23 cellular contexts compared by ENCODE assay signal in genomic region chr11:125092669-125093068, GRCh38.
"Had no signal": no experiment of that assay in that cellular context is flagged by ENCODE, and none has a peak within 500 bp of the region (broad histone marks: within the 10 kb centered on the region; RNA-seq: fewer than 3 reads in every experiment).

No MANE protein-coding gene starts in this region.

- H3K4me3 ChIP-seq: body of pancreas, gastrocnemius medialis, mucosa of descending colon, ovary, psoas muscle, suprapubic skin, tibial nerve had no signal

- H3K4me1 Mint-ChIP-seq: activated naive CD8-positive, alpha-beta T cell treated with anti-CD3 and anti-CD28 coated beads, Interleukin-2, amount 50 U/mL, for 24 hours; memory B cell had no signal

- H3K27me3 ChIP-seq: body of pancreas, gastrocnemius medialis, ovary, suprapubic skin, tibial nerve had no signal

- H3K27ac ChIP-seq: body of pancreas, gastrocnemius medialis, psoas muscle, suprapubic skin, tibial nerve had no signal

- DNase-seq: activated CD4-positive, alpha-beta T cell treated with anti-CD3 and anti-CD28 coated beads for 4 hours; activated CD4-positive, alpha-beta T cell treated with anti-CD3 and anti-CD28 coated beads, Interleukin-2, amount 50 U/mL, for 48 hours; activated CD4-positive, CD25-positive, alpha-beta regulatory T cell; activated effector memory CD4-positive, alpha-beta T cell treated with Interleukin-2 at 50 U/mL for 16 hours; activated naive CD4-positive, alpha-beta T cell treated with anti-CD3 and anti-CD28 coated beads for 36 hours; activated naive CD8-positive, alpha-beta T cell treated with anti-CD3 and anti-CD28 coated beads, Interleukin-2, amount 50 U/mL, for 24 hours; body of pancreas; dermis blood vessel endothelial cell; effector memory CD4-positive, alpha-beta T cell; gastrocnemius medialis; left colon; mucosa of descending colon; psoas muscle; right cardiac atrium; stimulated activated CD4-positive, alpha-beta T cell treated with anti-CD3 and anti-CD28 coated beads, Interleukin-12 subunit alpha, Interleukin-12 subunit beta, amount 100 ng/mL, for 4 hours; stimulated activated CD4-positive, alpha-beta T cell treated with anti-CD3 and anti-CD28 coated beads, Interleukin-4, amount 100 ng/mL, for 4 hours; stimulated activated naive CD8-positive, alpha-beta T cell treated with anti-CD3 and anti-CD28 coated beads, Interleukin-15, amount 100 ng/mL, for 72 hours; SW 1271; T-helper 17 cell had no signal

- H3K4me3 Mint-ChIP-seq: activated naive CD4-positive, alpha-beta T cell treated with anti-CD3 and anti-CD28 coated beads for 36 hours; activated naive CD8-positive, alpha-beta T cell treated with anti-CD3 and anti-CD28 coated beads, Interleukin-2, amount 50 U/mL, for 24 hours; memory B cell; stimulated activated naive CD8-positive, alpha-beta T cell treated with anti-CD3 and anti-CD28 coated beads, Interleukin-15, amount 100 ng/mL, for 72 hours; T-helper 17 cell had no signal

- H3K9me3 ChIP-seq: body of pancreas, gastrocnemius medialis, mucosa of descending colon, ovary, psoas muscle, suprapubic skin, tibial nerve had no signal

- H3K36me3 ChIP-seq: ovary had no signal

- H3K27ac Mint-ChIP-seq: activated naive CD4-positive, alpha-beta T cell treated with anti-CD3 and anti-CD28 coated beads for 36 hours; activated naive CD8-positive, alpha-beta T cell treated with anti-CD3 and anti-CD28 coated beads, Interleukin-2, amount 50 U/mL, for 24 hours; memory B cell; T-helper 17 cell had no signal

- H3K4me1 ChIP-seq: body of pancreas had no signal

- ATAC-seq: activated naive CD8-positive, alpha-beta T cell treated with anti-CD3 and anti-CD28 coated beads, Interleukin-2, amount 50 U/mL, for 24 hours; body of pancreas; gastrocnemius medialis; left colon; mucosa of descending colon; stimulated activated naive CD8-positive, alpha-beta T cell treated with anti-CD3 and anti-CD28 coated beads, Interleukin-15, amount 100 ng/mL, for 72 hours; T-helper 17 cell had no signal

- H3K9me3 Mint-ChIP-seq: activated naive CD4-positive, alpha-beta T cell treated with anti-CD3 and anti-CD28 coated beads for 36 hours; activated naive CD8-positive, alpha-beta T cell treated with anti-CD3 and anti-CD28 coated beads, Interleukin-2, amount 50 U/mL, for 24 hours; memory B cell; stimulated activated naive CD8-positive, alpha-beta T cell treated with anti-CD3 and anti-CD28 coated beads, Interleukin-15, amount 100 ng/mL, for 72 hours had no signal

- H3K27me3 Mint-ChIP-seq: activated naive CD8-positive, alpha-beta T cell treated with anti-CD3 and anti-CD28 coated beads, Interleukin-2, amount 50 U/mL, for 24 hours; memory B cell; stimulated activated naive CD8-positive, alpha-beta T cell treated with anti-CD3 and anti-CD28 coated beads, Interleukin-15, amount 100 ng/mL, for 72 hours; T-helper 17 cell had no signal
